Comparison of ENCODE assay signal across 1 cellular context in the genomic region with DNA sequence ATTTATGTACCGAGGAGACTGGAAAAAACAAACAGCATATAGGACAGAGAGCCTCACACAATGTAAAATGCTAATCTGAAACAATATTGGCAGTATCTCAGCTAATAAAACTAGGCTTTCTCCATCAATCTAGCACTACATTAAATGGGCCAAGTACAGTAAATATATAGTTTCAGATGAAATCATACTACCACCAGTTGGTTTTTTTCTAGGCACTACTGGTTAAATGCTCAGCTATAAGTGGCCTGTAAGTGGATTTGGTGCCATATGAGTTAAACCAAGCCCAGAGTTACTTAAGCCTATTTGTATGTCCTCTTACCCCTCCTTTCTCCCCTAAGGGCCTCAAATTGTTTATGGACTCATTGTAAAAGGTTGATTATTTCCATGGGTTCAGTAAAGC.
TF ChIP-seq lines count a peak whose summit lies in the region.

No MANE protein-coding gene starts in this region.

TF ChIP-seq in HEK293, 187 proteins besides CTCF, POLR2A, EP300 and RAD21 (continued from another document):
- TF ChIP-seq FEZF1 (tag by site-specific recombination; IDR thresholded peaks at IDR 0.05) (peak; percentile 66), ZNF138 (tag by site-specific recombination; IDR thresholded peaks at IDR 0.05; ENCODE audit: borderline replicate concordance) (no peak), BCL11A (tag by site-specific recombination; IDR thresholded peaks at IDR 0.05; ENCODE audit: low read depth) (no peak), SP2 (tag by site-specific recombination; IDR thresholded peaks at IDR 0.05) (no peak), OSR2 (tag by site-specific recombination; IDR thresholded peaks at IDR 0.05) (peak; percentile 76)
- TF ChIP-seq, protein P1, sequence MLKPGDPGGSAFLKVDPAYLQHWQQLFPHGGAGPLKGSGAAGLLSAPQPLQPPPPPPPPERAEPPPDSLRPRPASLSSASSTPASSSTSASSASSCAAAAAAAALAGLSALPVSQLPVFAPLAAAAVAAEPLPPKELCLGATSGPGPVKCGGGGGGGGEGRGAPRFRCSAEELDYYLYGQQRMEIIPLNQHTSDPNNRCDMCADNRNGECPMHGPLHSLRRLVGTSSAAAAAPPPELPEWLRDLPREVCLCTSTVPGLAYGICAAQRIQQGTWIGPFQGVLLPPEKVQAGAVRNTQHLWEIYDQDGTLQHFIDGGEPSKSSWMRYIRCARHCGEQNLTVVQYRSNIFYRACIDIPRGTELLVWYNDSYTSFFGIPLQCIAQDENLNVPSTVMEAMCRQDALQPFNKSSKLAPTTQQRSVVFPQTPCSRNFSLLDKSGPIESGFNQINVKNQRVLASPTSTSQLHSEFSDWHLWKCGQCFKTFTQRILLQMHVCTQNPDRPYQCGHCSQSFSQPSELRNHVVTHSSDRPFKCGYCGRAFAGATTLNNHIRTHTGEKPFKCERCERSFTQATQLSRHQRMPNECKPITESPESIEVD (tag by site-specific recombination; IDR thresholded peaks at IDR 0.05): peak; percentile 83
